Comparison of ENCODE assay signal across 1 cellular context in the genomic region with DNA sequence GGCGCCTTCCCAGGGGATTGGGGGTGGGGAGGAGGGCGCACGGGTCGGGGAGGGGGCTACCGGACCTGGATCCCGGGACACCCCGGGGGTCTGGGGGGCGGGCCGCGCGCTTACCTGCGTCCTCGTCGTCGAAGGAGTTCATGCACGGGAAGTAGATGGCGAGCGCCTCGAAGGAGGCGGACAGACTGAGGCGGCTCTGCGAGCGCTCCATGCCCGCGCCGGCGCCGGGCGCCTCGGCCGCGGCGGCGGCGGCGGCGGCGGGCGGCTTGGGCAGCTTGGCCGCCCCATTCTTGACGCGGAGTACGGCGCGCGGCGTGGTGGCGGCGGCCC.
TF ChIP-seq lines count a peak whose summit lies in the region.

No MANE protein-coding gene starts in this region.

TF ChIP-seq in WTC11, 78 proteins besides CTCF, POLR2A, EP300 and RAD21 (continued from another document):
- TF ChIP-seq, protein P1, sequence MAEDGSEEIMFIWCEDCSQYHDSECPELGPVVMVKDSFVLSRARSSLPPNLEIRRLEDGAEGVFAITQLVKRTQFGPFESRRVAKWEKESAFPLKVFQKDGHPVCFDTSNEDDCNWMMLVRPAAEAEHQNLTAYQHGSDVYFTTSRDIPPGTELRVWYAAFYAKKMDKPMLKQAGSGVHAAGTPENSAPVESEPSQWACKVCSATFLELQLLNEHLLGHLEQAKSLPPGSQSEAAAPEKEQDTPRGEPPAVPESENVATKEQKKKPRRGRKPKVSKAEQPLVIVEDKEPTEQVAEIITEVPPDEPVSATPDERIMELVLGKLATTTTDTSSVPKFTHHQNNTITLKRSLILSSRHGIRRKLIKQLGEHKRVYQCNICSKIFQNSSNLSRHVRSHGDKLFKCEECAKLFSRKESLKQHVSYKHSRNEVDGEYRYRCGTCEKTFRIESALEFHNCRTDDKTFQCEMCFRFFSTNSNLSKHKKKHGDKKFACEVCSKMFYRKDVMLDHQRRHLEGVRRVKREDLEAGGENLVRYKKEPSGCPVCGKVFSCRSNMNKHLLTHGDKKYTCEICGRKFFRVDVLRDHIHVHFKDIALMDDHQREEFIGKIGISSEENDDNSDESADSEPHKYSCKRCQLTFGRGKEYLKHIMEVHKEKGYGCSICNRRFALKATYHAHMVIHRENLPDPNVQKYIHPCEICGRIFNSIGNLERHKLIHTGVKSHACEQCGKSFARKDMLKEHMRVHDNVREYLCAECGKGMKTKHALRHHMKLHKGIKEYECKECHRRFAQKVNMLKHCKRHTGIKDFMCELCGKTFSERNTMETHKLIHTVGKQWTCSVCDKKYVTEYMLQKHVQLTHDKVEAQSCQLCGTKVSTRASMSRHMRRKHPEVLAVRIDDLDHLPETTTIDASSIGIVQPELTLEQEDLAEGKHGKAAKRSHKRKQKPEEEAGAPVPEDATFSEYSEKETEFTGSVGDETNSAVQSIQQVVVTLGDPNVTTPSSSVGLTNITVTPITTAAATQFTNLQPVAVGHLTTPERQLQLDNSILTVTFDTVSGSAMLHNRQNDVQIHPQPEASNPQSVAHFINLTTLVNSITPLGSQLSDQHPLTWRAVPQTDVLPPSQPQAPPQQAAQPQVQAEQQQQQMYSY (CRISPR knock-in tag; IDR thresholded peaks at IDR 0.05) = no peak
TF ChIP-seq in WTC11: peak in this region for 0.
